ENCODE assay signal across 11 cellular contexts in genomic region chr2:27378809-27379290, GRCh38. TPM values are rescaled to one million over a fixed set of nuclear protein-coding genes. Genes with fewer than 3 reads are reported as not detected.
DNase-seq lines count a peak whose midpoint lies in the region; ATAC-seq and TF ChIP-seq lines count a peak whose summit lies in the region.
"Had no signal": no experiment of that assay in that cellular context is flagged by ENCODE, and none has a peak within 500 bp of the region (broad histone marks: within the 10 kb centered on the region; RNA-seq: fewer than 3 reads in every experiment).

No MANE protein-coding gene starts in this region.

- ATAC-seq in HG03135 (IDR thresholded peaks at IDR 0.05; ENCODE audit: unreplicated experiment) (no peak), HG03521 (IDR thresholded peaks at IDR 0.05; ENCODE audit: unreplicated experiment) (no peak), left cardiac atrium (no peak)

- peak overlapping the region; percentile 78 for H3K27ac ChIP-seq in CD4-positive, alpha-beta memory T cell (ENCODE audit: low read depth, low read length)
- H3K27ac ChIP-seq in effector memory CD4-positive, alpha-beta T cell (ENCODE audit: insufficient read depth, low read length, poor library complexity, severe bottlenecking) = peak overlapping the region; percentile 13

- no peak for TF ChIP-seq POLR2A in NB4 (IDR thresholded peaks at IDR 0.05; ENCODE audit: extremely low read depth, insufficient read length)

- TF ChIP-seq CTCF in NB4 (IDR thresholded peaks at IDR 0.05; ENCODE audit: low read depth, low read length) (no peak), neural crest cell (conservative IDR thresholded peaks at IDR 0.05) (no peak)

- intact Hi-C loops in CD4-positive, alpha-beta memory T cell (cut with micrococcal nuclease) = no loop called here
- intact Hi-C loops in left cardiac atrium (cut with DNase I) = no loop called here

- peak overlapping the region; percentile 58 to 97 (median 95) for H3K27ac Mint-ChIP-seq in CD4-positive, alpha-beta memory T cell
- H3K27ac Mint-ChIP-seq in neural crest cell (ENCODE audit: unreplicated experiment) = peak overlapping the region; percentile 59

- H3K9me3 ChIP-seq in CD4-positive, alpha-beta memory T cell (ENCODE audit: control insufficient read depth in 1 of 2, low read length in 2 of 2) = no peaks in the 10 kb centered on the region
- H3K9me3 ChIP-seq in effector memory CD4-positive, alpha-beta T cell (ENCODE audit: control insufficient read depth, low read length) = no peaks in the 10 kb centered on the region

- peaks cover 36 to 77% of the 10 kb centered on the region in 2 donors for H3K36me3 Mint-ChIP-seq in CD4-positive, alpha-beta memory T cell
- peaks cover 19% of the 10 kb centered on the region for H3K36me3 Mint-ChIP-seq in neural crest cell (ENCODE audit: low read depth)

- H3K27me3 ChIP-seq in CD4-positive, alpha-beta memory T cell (ENCODE audit: insufficient read depth, low read length) = no peaks in the 10 kb centered on the region
- no peaks in the 10 kb centered on the region for H3K27me3 ChIP-seq in effector memory CD4-positive, alpha-beta T cell (replicated peaks; ENCODE audit: control insufficient read depth, insufficient read depth, low read length, poor library complexity, severe bottlenecking)

- peak overlapping the region in 5 of 8 donors; percentile 89 to 93 (median 90) for H3K4me3 Mint-ChIP-seq in CD4-positive, alpha-beta memory T cell
- H3K4me3 Mint-ChIP-seq in neural crest cell = peak overlapping the region; percentile 94

- peaks cover 63% of the 10 kb centered on the region for H3K36me3 ChIP-seq in CD4-positive, alpha-beta memory T cell (ENCODE audit: insufficient read depth, low read length)
- peaks cover 52% of the 10 kb centered on the region for H3K36me3 ChIP-seq in effector memory CD4-positive, alpha-beta T cell (ENCODE audit: control insufficient read depth, insufficient read depth, low read length)

- H3K4me1 Mint-ChIP-seq in CD4-positive, alpha-beta memory T cell = peaks cover 15 to 40% (median 27%) of the 10 kb centered on the region in 4 donors
- H3K4me1 Mint-ChIP-seq in neural crest cell = peaks cover 26% of the 10 kb centered on the region

- no peaks in the 10 kb centered on the region for H3K27me3 Mint-ChIP-seq in CD4-positive, alpha-beta memory T cell
- peaks cover 13% of the 10 kb centered on the region for H3K27me3 Mint-ChIP-seq in neural crest cell (ENCODE audit: low read depth)

- POLR2A ChIA-PET in CD4-positive, alpha-beta memory T cell (lab: Charles Lee; ENCODE audit: partially characterized antibody) = interaction anchor here (0.7 to 4.4 kb wide), 10 partner anchors 8 to 307 kb away, joined by 3 to 106 read pairs (median 7); partner anchors contain the start of genes EIF2B4, GTF3C2, MPV17 and NRBP1

- H3K4me1 ChIP-seq in CD4-positive, alpha-beta memory T cell (ENCODE audit: insufficient read depth, low read length) = peaks cover 20% of the 10 kb centered on the region
- peaks cover 14% of the 10 kb centered on the region for H3K4me1 ChIP-seq in effector memory CD4-positive, alpha-beta T cell (ENCODE audit: control insufficient read depth, insufficient read depth, low read length, poor library complexity, severe bottlenecking)

- H3K4me3 ChIP-seq in CD4-positive, alpha-beta memory T cell (ENCODE audit: low read length in 2 of 2) = no peak overlapping the region
- peak overlapping the region; percentile 80 for H3K4me3 ChIP-seq in NB4 (ENCODE audit: low read depth, low read length)
- H3K4me3 ChIP-seq in effector memory CD4-positive, alpha-beta T cell (ENCODE audit: insufficient read depth, low read depth, low read length, poor library complexity, severe bottlenecking) = no peak overlapping the region

- peaks cover 0 to 1% (median 0%) of the 10 kb centered on the region in 8 donors for H3K9me3 Mint-ChIP-seq in CD4-positive, alpha-beta memory T cell
- H3K9me3 Mint-ChIP-seq in neural crest cell = no peaks in the 10 kb centered on the region

- CTCF ChIA-PET in CD4-positive, alpha-beta memory T cell (lab: Charles Lee; ENCODE audit: partially characterized antibody) = interaction anchor here (0.8 to 1.8 kb wide), 3 partner anchors 9 to 50 kb away, joined by 3 to 8 read pairs (median 6); partner anchors contain the start of genes EIF2B4, NRBP1, PPM1G and SNX17

- no peak for DNase-seq in CD4-positive, alpha-beta memory T cell
- DNase-seq in NB4 (ENCODE audit: low read depth) (no peak), neural crest cell (ENCODE audit: low read depth, low spot score) (no peak), left cardiac atrium (no peak), AG08395 (ENCODE audit: low spot score) (no peak)
- DNase-seq in effector memory CD4-positive, alpha-beta T cell = no peak
- DNase-seq: GF-D8, islet precursor cell, NCI-H345 had no signal

RNA-seq across cellular contexts. Expression of gene ZNF513, which starts 1.7 kb away (rescaled TPM):
- 10 to 100 TPM; 17.6 to 20.1 TPM for total RNA-seq in CD4-positive, alpha-beta memory T cell
- polyA plus RNA-seq in CD4-positive, alpha-beta memory T cell = 1 to 10 TPM; 3.7 to 6.3 TPM
- 26.5 and 27.9 TPM in 2 replicates for total RNA-seq in neural crest cell
- total RNA-seq in left cardiac atrium = 10 to 100 TPM in 1 of 2 donors, 1 to 10 TPM in 1; 9.4 to 11.9 TPM

RNA-seq across cellular contexts. Expression of gene SNX17, which starts 8.4 kb away (rescaled TPM):
- total RNA-seq in CD4-positive, alpha-beta memory T cell = 100 to 1,000 TPM; 122 to 130 TPM
- polyA plus RNA-seq in CD4-positive, alpha-beta memory T cell = 100 to 1,000 TPM; 178 to 304 TPM
- 104 and 109 TPM in 2 replicates for total RNA-seq in neural crest cell
- 10 to 100 TPM; 61.4 to 74.3 TPM for total RNA-seq in left cardiac atrium

RNA-seq across cellular contexts. Expression of gene EIF2B4, which starts 8.7 kb away (rescaled TPM):
- 10 to 100 TPM; 48.4 to 56.0 TPM for total RNA-seq in CD4-positive, alpha-beta memory T cell
- 10 to 100 TPM; 33.4 to 35.1 TPM for polyA plus RNA-seq in CD4-positive, alpha-beta memory T cell
- 72.5 TPM in 2 replicates for total RNA-seq in neural crest cell
- 10 to 100 TPM; 32.1 to 40.0 TPM for total RNA-seq in left cardiac atrium

RNA-seq across cellular contexts. Expression of gene GTF3C2, which starts 22.3 kb away (rescaled TPM):
- 10 to 100 TPM; 82.9 to 90.8 TPM for total RNA-seq in CD4-positive, alpha-beta memory T cell
- polyA plus RNA-seq in CD4-positive, alpha-beta memory T cell = 10 to 100 TPM; 37.7 to 51.8 TPM
- total RNA-seq in neural crest cell = 109 and 114 TPM in 2 replicates
- total RNA-seq in left cardiac atrium = 10 to 100 TPM; 17.7 to 29.1 TPM

RNA-seq across cellular contexts. Expression of gene PPM1G, which starts 30.5 kb away (rescaled TPM):
- 10 to 100 TPM; 53.8 to 56.1 TPM for total RNA-seq in CD4-positive, alpha-beta memory T cell
- 10 to 100 TPM; 76.7 to 99.4 TPM for polyA plus RNA-seq in CD4-positive, alpha-beta memory T cell
- 157 and 163 TPM in 2 replicates for total RNA-seq in neural crest cell
- 10 to 100 TPM; 35.2 to 42.1 TPM for total RNA-seq in left cardiac atrium
